9 cellular contexts compared by ENCODE assay signal in genomic region chr19:46303345-46303701, GRCh38. TPM values are rescaled to one million over a fixed set of nuclear protein-coding genes. Genes with fewer than 3 reads are reported as not detected.
DNase-seq lines count a peak whose midpoint lies in the region; TF ChIP-seq lines count a peak whose summit lies in the region.
"Had no signal": no experiment of that assay in that cellular context is flagged by ENCODE, and none has a peak within 500 bp of the region (broad histone marks: within the 10 kb centered on the region; RNA-seq: fewer than 3 reads in every experiment).

No MANE protein-coding gene starts in this region.

- peaks cover 24% of the 10 kb centered on the region for H3K4me1 Mint-ChIP-seq in type B pancreatic cell (ENCODE audit: unreplicated experiment)

- no peak overlapping the region for H3K4me3 Mint-ChIP-seq in type B pancreatic cell

- H3K36me3 Mint-ChIP-seq in type B pancreatic cell: peaks cover 34% of the 10 kb centered on the region

- peak overlapping the region; percentile 20 for H3K9ac ChIP-seq in SK-N-MC (ENCODE audit: insufficient read length)

- peak overlapping the region; percentile 48 for H3K27ac Mint-ChIP-seq in type B pancreatic cell

- H3K27me3 ChIP-seq in muscle layer of duodenum (ENCODE audit: low read depth, low read length): no peaks in the 10 kb centered on the region

- peaks cover 13% of the 10 kb centered on the region for H3K9me3 Mint-ChIP-seq in type B pancreatic cell

- H3K36me3 ChIP-seq in SK-N-MC (ENCODE audit: insufficient read depth, low read length) (peaks cover 4% of the 10 kb centered on the region; the same call in 1 of the 2 replicates), muscle layer of duodenum (ENCODE audit: control insufficient read depth in 1 of 2, insufficient read depth in 2 of 2, low read length in 2 of 2) (peaks cover 0 to 29% of the 10 kb centered on the region in 2 donors)

- H3K4me3 ChIP-seq in SK-N-MC (no peak overlapping the region), epithelial cell of esophagus (ENCODE audit: low read length) (peak overlapping the region; percentile 3), muscle layer of duodenum (ENCODE audit: low read depth in 1 of 2, low read length in 2 of 2) (no peak overlapping the region)

- H3K4me1 ChIP-seq in muscle layer of duodenum (ENCODE audit: control insufficient read depth in 1 of 2, insufficient read depth in 2 of 2, low read length in 2 of 2): peaks cover 0 to 37% of the 10 kb centered on the region in 2 donors

- H3K9me3 ChIP-seq in SK-N-MC (ENCODE audit: low read depth, low read length) (no peaks in the 10 kb centered on the region), muscle layer of duodenum (ENCODE audit: control insufficient read depth in 1 of 2, low read length in 2 of 2) (no peaks in the 10 kb centered on the region)

- H3K27ac ChIP-seq in SK-N-MC: peak overlapping the region; percentile 76
- H3K27ac ChIP-seq in muscle layer of duodenum (ENCODE audit: low read length): peak overlapping the region; percentile 67

- TF ChIP-seq CTCF in epithelial cell of esophagus (IDR thresholded peaks at IDR 0.05; ENCODE audit: insufficient read depth, low read depth, low read length, missing control alignments) (no peak), type B pancreatic cell (conservative IDR thresholded peaks at IDR 0.05) (no peak)

- DNase-seq in SK-N-MC (ENCODE audit: low read depth, low spot score) (no peak), epithelial cell of esophagus (ENCODE audit: low read depth) (no peak), type B pancreatic cell (ENCODE audit: extremely low spot score, unreplicated experiment) (no peak), HK-2 (ENCODE audit: unreplicated experiment) (no peak), mucosa of gallbladder (ENCODE audit: low spot score) (no peak), HuH-7 (ENCODE audit: low spot score) (no peak)
- DNase-seq: activated CD8-positive, alpha-beta memory T cell treated with anti-CD3 and anti-CD28 coated beads, Interleukin-2, amount 50 U/mL, for 48 hours; NCI-H1092 treated with DMSO at 0.1 percent for 48 hours had no signal

- H3K27me3 Mint-ChIP-seq in type B pancreatic cell: no peaks in the 10 kb centered on the region

RNA-seq across cellular contexts. Expression of gene HIF3A, which starts 6.5 kb away (rescaled TPM):
- total RNA-seq in type B pancreatic cell (ENCODE audit: low replicate concordance) (46.1 and 62.4 TPM in 2 replicates), mucosa of gallbladder (52.0 TPM)

RNA-seq across cellular contexts. Expression of gene PPP5C, which starts 43.6 kb away (rescaled TPM):
- total RNA-seq in type B pancreatic cell (ENCODE audit: low replicate concordance) (68.3 and 99.5 TPM in 2 replicates), mucosa of gallbladder (66.2 TPM)
